Comparison of ENCODE assay signal across 9 cellular contexts in genomic region chr4:105060628-105061027, GRCh38.
DNase-seq lines count a peak whose midpoint lies in the region; ATAC-seq and TF ChIP-seq lines count a peak whose summit lies in the region.
"Had no signal": no experiment of that assay in that cellular context is flagged by ENCODE, and none has a peak within 500 bp of the region (broad histone marks: within the 10 kb centered on the region; RNA-seq: fewer than 3 reads in every experiment).

No MANE protein-coding gene starts in this region.

- WGBS in neuronal stem cell (ENCODE audit: extremely low coverage in 2 of 2, insufficient read length in 2 of 2, insufficient replicate concordance in 1 of 2), 2 donors, result no CpG with 5 or more reads among the region's 1 CpG

- no peak overlapping the region for H3K4me3 ChIP-seq in CD8-positive, alpha-beta T cell (ENCODE audit: low read depth, low read length)
- no peak overlapping the region for H3K4me3 ChIP-seq in neuronal stem cell (ENCODE audit: low read length in 2 of 2)
- H3K4me3 ChIP-seq: lung had no signal

- no peak overlapping the region for H3K14ac ChIP-seq in neuronal stem cell (ENCODE audit: low read length)

- H3K9ac ChIP-seq in neuronal stem cell (ENCODE audit: low read depth, low read length, poor library complexity), result no peak overlapping the region

- H3K9me3 ChIP-seq in CD8-positive, alpha-beta T cell (ENCODE audit: low read length), result no peaks in the 10 kb centered on the region
- no peaks in the 10 kb centered on the region for H3K9me3 ChIP-seq in neuronal stem cell (replicated peaks in 1 of 2; ENCODE audit: control insufficient read depth in 2 of 2, insufficient read depth in 1 of 2, low read depth in 1 of 2, low read length in 2 of 2)

- H3K4me1 ChIP-seq in CD8-positive, alpha-beta T cell (ENCODE audit: insufficient read depth, low read length), result no peaks in the 10 kb centered on the region
- peaks cover 0 to 5% of the 10 kb centered on the region in 2 donors for H3K4me1 ChIP-seq in neuronal stem cell (ENCODE audit: control insufficient read depth in 2 of 2, insufficient read depth in 1 of 2, low read depth in 1 of 2, low read length in 2 of 2)

- intact Hi-C loops in CD8-positive, alpha-beta T cell (cut with DNase I, micrococcal nuclease), result loop anchor here in 1 of 2 experiments (10.0 kb wide), 1 partner anchor 116 kb away; no protein-coding TSS in a partner anchor

- H3K36me3 Mint-ChIP-seq in effector memory CD8-positive, alpha-beta T cell (ENCODE audit: insufficient read depth), result no peaks in the 10 kb centered on the region
- no peaks in the 10 kb centered on the region for H3K36me3 Mint-ChIP-seq in CD8-positive, alpha-beta T cell

- POLR2A ChIA-PET in CD8-positive, alpha-beta T cell (lab: Charles Lee), result no interaction called here

- H3K27me3 Mint-ChIP-seq in effector memory CD8-positive, alpha-beta T cell, result peaks cover 0 to 7% of the 10 kb centered on the region in 2 donors
- no peaks in the 10 kb centered on the region for H3K27me3 Mint-ChIP-seq in CD8-positive, alpha-beta T cell (ENCODE audit: low read depth)

- no peak overlapping the region for H2BK120ac ChIP-seq in neuronal stem cell (ENCODE audit: low read depth, low read length)

- H3K4me3 Mint-ChIP-seq in effector memory CD8-positive, alpha-beta T cell, result no peak overlapping the region
- no peak overlapping the region for H3K4me3 Mint-ChIP-seq in CD8-positive, alpha-beta T cell

- no peak overlapping the region for H3K27ac ChIP-seq in CD8-positive, alpha-beta T cell (ENCODE audit: low read depth, low read length)
- no peak overlapping the region for H3K27ac ChIP-seq in neuronal stem cell (replicated peaks; ENCODE audit: low read length)

- no peak overlapping the region for H2AK5ac ChIP-seq in neuronal stem cell (ENCODE audit: low read depth, low read length)

- H3K4me1 Mint-ChIP-seq in effector memory CD8-positive, alpha-beta T cell (ENCODE audit: low read depth in 2 of 2), result peaks cover 9 to 13% of the 10 kb centered on the region in 2 donors
- H3K4me1 Mint-ChIP-seq in CD8-positive, alpha-beta T cell (ENCODE audit: low read depth), result peaks cover 16% of the 10 kb centered on the region

- no peaks in the 10 kb centered on the region for H3K79me1 ChIP-seq in neuronal stem cell (ENCODE audit: low read depth, low read length)

- H3K4ac ChIP-seq in neuronal stem cell (ENCODE audit: low read length), result no peak overlapping the region

- TF ChIP-seq CTCF in CD8-positive, alpha-beta T cell (IDR thresholded peaks at IDR 0.05), result no peak

- H2BK12ac ChIP-seq in neuronal stem cell (ENCODE audit: low read length), result no peak overlapping the region

- H3K18ac ChIP-seq in neuronal stem cell (ENCODE audit: low read length), result no peak overlapping the region

- H3K23ac ChIP-seq in neuronal stem cell (ENCODE audit: low read depth, low read length, poor library complexity), result no peak overlapping the region

- H3K36me3 ChIP-seq in CD8-positive, alpha-beta T cell (ENCODE audit: insufficient read depth, low read length), result no peaks in the 10 kb centered on the region
- no peaks in the 10 kb centered on the region for H3K36me3 ChIP-seq in neuronal stem cell (replicated peaks in 1 of 2; ENCODE audit: control insufficient read depth in 2 of 2, insufficient read depth in 2 of 2, low read length in 2 of 2)

- H2BK5ac ChIP-seq in neuronal stem cell (ENCODE audit: low read length), result no peak overlapping the region

- peak overlapping the region in 1 of 2 donors; percentile 52 for H3K27ac Mint-ChIP-seq in effector memory CD8-positive, alpha-beta T cell
- H3K27ac Mint-ChIP-seq in CD8-positive, alpha-beta T cell, result no peak overlapping the region

- H4K8ac ChIP-seq in neuronal stem cell (ENCODE audit: low read depth, low read length), result no peak overlapping the region

- DNase-seq in NOMO-1 treated with DMSO at 0.1 percent for 48 hours (lab: John Stamatoyannopoulos, UW; ENCODE audit: unreplicated experiment), result peak; percentile 99
- DNase-seq in effector memory CD8-positive, alpha-beta T cell, result no peak
- DNase-seq in stromal cell of bone marrow (ENCODE audit: low read depth), result peak; percentile 31
- no peak for DNase-seq in CD8-positive, alpha-beta T cell
- DNase-seq in NCI-H2029 treated with DMSO at 0.1 percent for 48 hours (lab: John Stamatoyannopoulos, UW), result no peak
- DNase-seq in neuronal stem cell (ENCODE audit: low spot score), result no peak

- ATAC-seq in GM19023 (IDR thresholded peaks at IDR 0.05; ENCODE audit: unreplicated experiment) (peak; percentile 90), HG02759 (IDR thresholded peaks at IDR 0.05; ENCODE audit: unreplicated experiment) (peak; percentile 89)
- peak; percentile 53 for ATAC-seq in effector memory CD8-positive, alpha-beta T cell (replicated peaks)
- ATAC-seq in CD8-positive, alpha-beta T cell, result no peak

- H3K9me3 Mint-ChIP-seq in effector memory CD8-positive, alpha-beta T cell, result no peaks in the 10 kb centered on the region
- no peaks in the 10 kb centered on the region for H3K9me3 Mint-ChIP-seq in CD8-positive, alpha-beta T cell

- CTCF ChIA-PET in CD8-positive, alpha-beta T cell (lab: Charles Lee), result no interaction called here

- H3K4me2 ChIP-seq in neuronal stem cell (ENCODE audit: insufficient read depth, low read length, poor library complexity, severe bottlenecking), result no peak overlapping the region

- H3K27me3 ChIP-seq in CD8-positive, alpha-beta T cell (ENCODE audit: insufficient read depth, low read length), result no peaks in the 10 kb centered on the region
- no peaks in the 10 kb centered on the region for H3K27me3 ChIP-seq in neuronal stem cell (ENCODE audit: control insufficient read depth in 3 of 3, insufficient read depth in 3 of 3, low read depth in 1 of 3, low read length in 3 of 3)

- H2BK15ac ChIP-seq in neuronal stem cell (ENCODE audit: low read length), result no peak overlapping the region

- no peak overlapping the region for H4K91ac ChIP-seq in neuronal stem cell (ENCODE audit: low read depth, low read length, poor library complexity)

- H2AFZ ChIP-seq in neuronal stem cell (ENCODE audit: low read length), result no peak overlapping the region

Comparison
In these comparisons a context has a peak if more than half of its experiments do, and no peak if none do; other contexts are left out.
1. DNase-seq: peak in NOMO-1 treated with DMSO at 0.1 percent for 48 hours (single experiment) and stromal cell of bone marrow (single experiment); none in effector memory CD8-positive, alpha-beta T cell (0 of 3), CD8-positive, alpha-beta T cell (0 of 7), NCI-H2029 treated with DMSO at 0.1 percent for 48 hours (single experiment) and neuronal stem cell (single experiment).